ENCODE assay signal across 20 cellular contexts in genomic region chr2:181142514-181142913, GRCh38.
DNase-seq lines count a peak whose midpoint lies in the region; ATAC-seq, FAIRE-seq and TF ChIP-seq lines count a peak whose summit lies in the region.
"Had no signal": no experiment of that assay in that cellular context is flagged by ENCODE, and none has a peak within 500 bp of the region (broad histone marks: within the 10 kb centered on the region; RNA-seq: fewer than 3 reads in every experiment).

No MANE protein-coding gene starts in this region.

- peak; percentile 46 for FAIRE-seq in GM18507 (lab: Jason Lieb, UNC)
- peak; percentile 23 for FAIRE-seq in astrocyte (lab: Jason Lieb, UNC)
- FAIRE-seq: TTC549 had no signal

- ATAC-seq in HG03432 (IDR thresholded peaks at IDR 0.05; ENCODE audit: unreplicated experiment) (peak; percentile 46), GM21619 (IDR thresholded peaks at IDR 0.05; ENCODE audit: unreplicated experiment) (no peak), GM21528 (IDR thresholded peaks at IDR 0.05; ENCODE audit: low FRiP score, unreplicated experiment) (no peak), GM21737 (IDR thresholded peaks at IDR 0.05; ENCODE audit: unreplicated experiment) (no peak)
- ATAC-seq: heart right ventricle, mucosa of descending colon had no signal

- H3K9ac ChIP-seq in astrocyte (ENCODE audit: low read length), result no peak overlapping the region
- H3K9ac ChIP-seq: parathyroid adenoma had no signal

- intact Hi-C loops in CD4-positive, alpha-beta memory T cell (cut with micrococcal nuclease), result loop anchor here (2.0 kb wide), 1 partner anchor 38 kb away; no protein-coding TSS in a partner anchor

- CTCF ChIA-PET in CD4-positive, alpha-beta memory T cell (lab: Charles Lee; ENCODE audit: partially characterized antibody), result interaction anchor here (1.3 to 2.7 kb wide), 5 partner anchors 11 to 315 kb away, joined by 3 to 11 read pairs (median 9); partner anchors contain the start of gene ITGA4

- POLR2A ChIA-PET in CD4-positive, alpha-beta memory T cell (lab: Charles Lee; ENCODE audit: partially characterized antibody), result interaction anchor here (1.4 to 9.0 kb wide), 9 partner anchors 14 to 315 kb away, joined by 3 to 296 read pairs (median 28); partner anchors contain the start of gene ITGA4

- peak overlapping the region; percentile 74 for H3K27ac ChIP-seq in CD4-positive, alpha-beta memory T cell (ENCODE audit: low read depth, low read length)
- H3K27ac ChIP-seq in astrocyte (ENCODE audit: low read depth, low read length), result no peak overlapping the region
- H3K27ac ChIP-seq: ascending aorta, parathyroid adenoma had no signal

- no peaks in the 10 kb centered on the region for H3K9me3 ChIP-seq in CD4-positive, alpha-beta memory T cell (ENCODE audit: control insufficient read depth in 1 of 2, low read length in 2 of 2)
- no peaks in the 10 kb centered on the region for H3K9me3 ChIP-seq in astrocyte (ENCODE audit: insufficient read depth, low read depth, low read length)
- H3K9me3 ChIP-seq: ascending aorta, BE2C, mucosa of descending colon had no signal

- H3K36me3 Mint-ChIP-seq in CD4-positive, alpha-beta memory T cell, result peaks cover 10 to 12% of the 10 kb centered on the region in 2 donors
- no peaks in the 10 kb centered on the region for H3K36me3 Mint-ChIP-seq in astrocyte (ENCODE audit: low read depth, unreplicated experiment)

- no peak for TF ChIP-seq CTCF in astrocyte (IDR thresholded peaks at IDR 0.05; ENCODE audit: insufficient read depth, low read depth, low read length)

- DNase-seq in CD4-positive, alpha-beta memory T cell, result peak in 2 of 5 donors; percentile 41 to 50
- no peak for DNase-seq in GM18507 (ENCODE audit: extremely low spot score, insufficient read length, low read depth)
- DNase-seq in astrocyte (ENCODE audit: low read depth), result no peak
- DNase-seq in NCI-H82 (lab: John Stamatoyannopoulos, UW), result no peak
- DNase-seq: BE2C, DMS79, heart right ventricle, kidney glomerular epithelial cell, mucosa of descending colon, NCI-H1105 treated with DMSO at 0.1 percent for 48 hours, SIG-M5 had no signal

- no peaks in the 10 kb centered on the region for H3K36me3 ChIP-seq in CD4-positive, alpha-beta memory T cell (ENCODE audit: insufficient read depth, low read length)
- H3K36me3 ChIP-seq in astrocyte (ENCODE audit: insufficient read depth, low read length), result no peaks in the 10 kb centered on the region
- H3K36me3 ChIP-seq: ascending aorta, BE2C, heart right ventricle had no signal

- no peaks in the 10 kb centered on the region for H3K27me3 ChIP-seq in CD4-positive, alpha-beta memory T cell (ENCODE audit: insufficient read depth, low read length)
- H3K27me3 ChIP-seq in astrocyte (ENCODE audit: insufficient read depth, low read length), result no peaks in the 10 kb centered on the region
- H3K27me3 ChIP-seq: ascending aorta, BE2C had no signal

- no peak overlapping the region for H3K4me2 ChIP-seq in astrocyte (ENCODE audit: low read length)

- no peaks in the 10 kb centered on the region for H3K27me3 Mint-ChIP-seq in CD4-positive, alpha-beta memory T cell
- no peaks in the 10 kb centered on the region for H3K27me3 Mint-ChIP-seq in astrocyte (ENCODE audit: low read depth, unreplicated experiment)
- H3K27me3 Mint-ChIP-seq: dendritic cell treated with granulocyte-macrophage colony-stimulating factor and Interleukin-4, amounts not matched to agents 40 ng/mL and 50 ng/mL, for 4 days; IgD-negative memory B cell had no signal

- H3K79me2 ChIP-seq in astrocyte (ENCODE audit: insufficient read depth, low read length), result no peaks in the 10 kb centered on the region
- H3K79me2 ChIP-seq: parathyroid adenoma had no signal

- H3K4me1 ChIP-seq in CD4-positive, alpha-beta memory T cell (ENCODE audit: insufficient read depth, low read length), result peaks cover 80% of the 10 kb centered on the region
- H3K4me1 ChIP-seq in astrocyte (ENCODE audit: insufficient read depth, low read length), result no peaks in the 10 kb centered on the region
- H3K4me1 ChIP-seq: ascending aorta, BE2C, parathyroid adenoma had no signal

- peak overlapping the region; percentile 65 to 91 (median 86) for H3K4me3 Mint-ChIP-seq in CD4-positive, alpha-beta memory T cell
- no peak overlapping the region for H3K4me3 Mint-ChIP-seq in astrocyte (ENCODE audit: unreplicated experiment)
- H3K4me3 Mint-ChIP-seq: dendritic cell treated with granulocyte-macrophage colony-stimulating factor and Interleukin-4, amounts not matched to agents 40 ng/mL and 50 ng/mL, for 4 days had no signal

- H2AFZ ChIP-seq in astrocyte (ENCODE audit: low read depth, low read length), result no peak overlapping the region
- H2AFZ ChIP-seq: parathyroid adenoma had no signal

- H3K9me3 Mint-ChIP-seq in CD4-positive, alpha-beta memory T cell, result peaks cover 0 to 5% (median 0%) of the 10 kb centered on the region in 8 donors
- peaks cover 3% of the 10 kb centered on the region for H3K9me3 Mint-ChIP-seq in astrocyte (ENCODE audit: unreplicated experiment)
- H3K9me3 Mint-ChIP-seq: IgD-negative memory B cell had no signal

- peak overlapping the region in 1 of 2 donors; percentile 36 for H3K4me3 ChIP-seq in CD4-positive, alpha-beta memory T cell (ENCODE audit: low read length in 2 of 2)
- no peak overlapping the region for H3K4me3 ChIP-seq in astrocyte (ENCODE audit: insufficient read depth, low read depth, low read length)
- H3K4me3 ChIP-seq: ascending aorta, heart right ventricle, mucosa of descending colon had no signal

- H4K20me1 ChIP-seq in astrocyte (ENCODE audit: insufficient read depth, low read length), result no peaks in the 10 kb centered on the region

- H3K4me1 Mint-ChIP-seq in CD4-positive, alpha-beta memory T cell, result peaks cover 41 to 77% (median 53%) of the 10 kb centered on the region in 4 donors
- peaks cover 3% of the 10 kb centered on the region for H3K4me1 Mint-ChIP-seq in astrocyte (ENCODE audit: low read depth, unreplicated experiment)

- H3K27ac Mint-ChIP-seq in CD4-positive, alpha-beta memory T cell, result peak overlapping the region; percentile 86 to 99 (median 97)
- no peak overlapping the region for H3K27ac Mint-ChIP-seq in astrocyte (ENCODE audit: unreplicated experiment)
- H3K27ac Mint-ChIP-seq: dendritic cell treated with granulocyte-macrophage colony-stimulating factor and Interleukin-4, amounts not matched to agents 40 ng/mL and 50 ng/mL, for 4 days had no signal
